ENCODE assay signal across 11 cellular contexts in genomic region chr20:20465259-20465658, GRCh38.
DNase-seq lines count a peak whose midpoint lies in the region; ATAC-seq and TF ChIP-seq lines count a peak whose summit lies in the region.
"Had no signal": no experiment of that assay in that cellular context is flagged by ENCODE, and none has a peak within 500 bp of the region (broad histone marks: within the 10 kb centered on the region; RNA-seq: fewer than 3 reads in every experiment).

No MANE protein-coding gene starts in this region.

- CTCF ChIA-PET in GM10248 (lab: Yijun Ruan, JAX) = interaction anchor here (1.0 to 2.4 kb wide), 4 partner anchors 9 to 33 kb away, joined by 3 to 10 read pairs (median 8); no protein-coding TSS in a partner anchor

- no peaks in the 10 kb centered on the region for H3K27me3 ChIP-seq in brain microvascular endothelial cell (replicated peaks)

- H3K4me3 Mint-ChIP-seq in nephron progenitor cell = no peak overlapping the region
- H3K4me3 Mint-ChIP-seq: central memory CD8-positive, alpha-beta T cell had no signal

- peak; percentile 44 for TF ChIP-seq CTCF in GM10248 (IDR thresholded peaks at IDR 0.05; ENCODE audit: control extremely low read depth, extremely low read depth, low read depth, missing control alignments)
- TF ChIP-seq CTCF in LNCAP (IDR thresholded peaks at IDR 0.05) = 0 out of 2 replicates have a peak, but pooled peaks have one; percentile 24
- TF ChIP-seq CTCF in brain microvascular endothelial cell (IDR thresholded peaks at IDR 0.05; ENCODE audit: low read depth, low read length, missing control alignments) = peak; percentile 71
- TF ChIP-seq CTCF in nephron progenitor cell (IDR thresholded peaks at IDR 0.05) = peak; percentile 31

- H3K4me3 ChIP-seq in brain microvascular endothelial cell (ENCODE audit: low read depth, low read length) = no peak overlapping the region
- H3K4me3 ChIP-seq: skin epidermis had no signal

- POLR2A ChIA-PET in GM10248 (lab: Yijun Ruan, JAX) = no interaction called here

- H3K36me3 Mint-ChIP-seq in nephron progenitor cell (ENCODE audit: low read depth) = peaks cover 10% of the 10 kb centered on the region

- no peaks in the 10 kb centered on the region for H3K36me3 ChIP-seq in brain microvascular endothelial cell (replicated peaks)

- in situ Hi-C loops in brain microvascular endothelial cell (cut with HindIII; ENCODE audit: low pct_ligation_motif_present, low sequenced_read_pairs) = no loop called here

- H3K4me1 Mint-ChIP-seq in nephron progenitor cell = peaks cover 25% of the 10 kb centered on the region
- H3K4me1 Mint-ChIP-seq: central memory CD8-positive, alpha-beta T cell had no signal

- DNase-seq in GM10248 (ENCODE audit: extremely low spot score) (no peak), brain microvascular endothelial cell (no peak), nephron progenitor cell (no peak), Right ventricle myocardium superior (no peak), COLO829 (ENCODE audit: low spot score) (no peak), HUDEP-2 (lab: John Stamatoyannopoulos, UW; ENCODE audit: unreplicated experiment in 76 of 76) (no peak)
- DNase-seq: kidney glomerular epithelial cell had no signal

- intact Hi-C loops in Right ventricle myocardium superior (cut with DNase I) = no loop called here

- ATAC-seq in GM21737 (IDR thresholded peaks at IDR 0.05; ENCODE audit: unreplicated experiment) (no peak), Right ventricle myocardium superior (ENCODE audit: poor library complexity) (no peak)

- H3K27ac ChIP-seq in brain microvascular endothelial cell = no peak overlapping the region
- H3K27ac ChIP-seq: skin epidermis had no signal

- no peaks in the 10 kb centered on the region for H3K9me3 Mint-ChIP-seq in nephron progenitor cell
- H3K9me3 Mint-ChIP-seq: central memory CD8-positive, alpha-beta T cell had no signal

- no peak overlapping the region for H3K27ac Mint-ChIP-seq in nephron progenitor cell

- peaks cover 3% of the 10 kb centered on the region for H3K27me3 Mint-ChIP-seq in nephron progenitor cell (ENCODE audit: low read depth, poor library complexity)
- H3K27me3 Mint-ChIP-seq: central memory CD8-positive, alpha-beta T cell had no signal
